8 cellular contexts compared by ENCODE assay signal in genomic region chr1:36411674-36412648, GRCh38. TPM values are rescaled to one million over a fixed set of nuclear protein-coding genes. Genes with fewer than 3 reads are reported as not detected.
DNase-seq lines count a peak whose midpoint lies in the region; ATAC-seq, FAIRE-seq and TF ChIP-seq lines count a peak whose summit lies in the region.

No MANE protein-coding gene starts in this region.

- peak overlapping the region; percentile 35 for H2AFZ ChIP-seq in keratinocyte (ENCODE audit: control insufficient read depth, low read length)

- CTCF ChIA-PET in Caco-2 (lab: Charles Lee), result no interaction called here
- CTCF ChIA-PET in activated CD4-positive, alpha-beta memory T cell treated with anti-CD3 and anti-CD28 coated beads for 36 hours (lab: Charles Lee), result interaction anchor here (0.6 to 2.8 kb wide), 11 partner anchors 10 to 263 kb away, joined by 3 to 18 read pairs (median 3); partner anchors contain the start of genes OSCP1 and TRAPPC3

- POLR2A ChIA-PET in Caco-2 (lab: Charles Lee), result no interaction called here
- POLR2A ChIA-PET in activated CD4-positive, alpha-beta memory T cell treated with anti-CD3 and anti-CD28 coated beads for 36 hours (lab: Charles Lee), result interaction anchor here (0.7 to 2.1 kb wide), 3 partner anchors 14 to 82 kb away, joined by 3 to 5 read pairs (median 4); partner anchors contain the start of gene LSM10

- H3K4me1 Mint-ChIP-seq in Caco-2 (ENCODE audit: low read depth, unreplicated experiment), result no peaks in the 10 kb centered on the region
- peaks cover 16% of the 10 kb centered on the region for H3K4me1 Mint-ChIP-seq in activated CD4-positive, alpha-beta memory T cell treated with anti-CD3 and anti-CD28 coated beads for 36 hours (ENCODE audit: low read depth)

- H3K9me1 ChIP-seq in keratinocyte (ENCODE audit: control insufficient read depth, extremely low read depth, insufficient read depth, low read length), result no peaks in the 10 kb centered on the region

- no peak overlapping the region for H3K4me3 Mint-ChIP-seq in Caco-2 (ENCODE audit: unreplicated experiment)
- H3K4me3 Mint-ChIP-seq in activated CD4-positive, alpha-beta memory T cell treated with anti-CD3 and anti-CD28 coated beads for 36 hours, result peak overlapping the region; percentile 38

- no peak overlapping the region for H3K27ac ChIP-seq in keratinocyte (ENCODE audit: control insufficient read depth, insufficient read depth, low read length)

- H3K4me3 ChIP-seq in Caco-2 (ENCODE audit: low read depth, low read length) (no peak overlapping the region), keratinocyte (ENCODE audit: control insufficient read depth in 2 of 3, extremely low read depth in 1 of 3, insufficient read depth in 2 of 3, low read depth in 1 of 3, low read length in 3 of 3) (no peak overlapping the region)

- H3K27ac Mint-ChIP-seq in Caco-2 (ENCODE audit: unreplicated experiment), result no peak overlapping the region
- peak overlapping the region; percentile 65 for H3K27ac Mint-ChIP-seq in activated CD4-positive, alpha-beta memory T cell treated with anti-CD3 and anti-CD28 coated beads for 36 hours

- BruUV-seq in Caco-2 (replicated peaks; lab: Mats Ljungman, UMichigan), result no TSS peak

- DNase-seq in Caco-2 (peak; percentile 6 to 38), NCI-H1436 (lab: John Stamatoyannopoulos, UW) (peak; percentile 52), keratinocyte (ENCODE audit: low read depth, low spot score) (no peak), NCI-H2081 treated with DMSO at 0.1 percent for 48 hours (lab: John Stamatoyannopoulos, UW) (no peak)
- DNase-seq in activated CD4-positive, alpha-beta memory T cell treated with anti-CD3 and anti-CD28 coated beads for 36 hours, result peak; percentile 81

- H3K36me3 ChIP-seq in Caco-2 (ENCODE audit: control insufficient read depth, insufficient read depth, low read length) (no peaks in the 10 kb centered on the region), keratinocyte (ENCODE audit: control insufficient read depth in 2 of 2, extremely low read depth in 1 of 2, insufficient read depth in 2 of 2, low read length in 2 of 2) (no peaks in the 10 kb centered on the region)

- FAIRE-seq in keratinocyte (lab: Jason Lieb, UNC), result no peak

- H3K9ac ChIP-seq in keratinocyte (ENCODE audit: control insufficient read depth, extremely low read depth, insufficient read depth, low read length), result no peak overlapping the region

- H3K27me3 ChIP-seq in Caco-2 (replicated peaks; ENCODE audit: control insufficient read depth, insufficient read depth, low read length) (no peaks in the 10 kb centered on the region), keratinocyte (ENCODE audit: control insufficient read depth, extremely low read depth, insufficient read depth, low read length) (no peaks in the 10 kb centered on the region)

- H3K9me3 Mint-ChIP-seq in Caco-2 (ENCODE audit: unreplicated experiment), result peaks cover 17% of the 10 kb centered on the region
- no peaks in the 10 kb centered on the region for H3K9me3 Mint-ChIP-seq in activated CD4-positive, alpha-beta memory T cell treated with anti-CD3 and anti-CD28 coated beads for 36 hours

- no peaks in the 10 kb centered on the region for H3K36me3 Mint-ChIP-seq in Caco-2 (ENCODE audit: insufficient read depth, unreplicated experiment)
- no peaks in the 10 kb centered on the region for H3K36me3 Mint-ChIP-seq in activated CD4-positive, alpha-beta memory T cell treated with anti-CD3 and anti-CD28 coated beads for 36 hours

- ATAC-seq in HG02759 (IDR thresholded peaks at IDR 0.05; ENCODE audit: unreplicated experiment), result no peak
- no peak for ATAC-seq in GM21576 (IDR thresholded peaks at IDR 0.05; ENCODE audit: unreplicated experiment)
- ATAC-seq in HG03378 (IDR thresholded peaks at IDR 0.05; ENCODE audit: unreplicated experiment), result no peak

- intact Hi-C loops in Caco-2 (cut with micrococcal nuclease; ENCODE audit: unreplicated experiment), result no loop called here
- intact Hi-C loops in activated CD4-positive, alpha-beta memory T cell treated with anti-CD3 and anti-CD28 coated beads for 36 hours (cut with micrococcal nuclease), result loop anchor here (1.0 kb wide), 2 partner anchors 15 to 26 kb away; partner anchors contain the start of gene LSM10

- H3K9me3 ChIP-seq in Caco-2 (no peaks in the 10 kb centered on the region), keratinocyte (ENCODE audit: control insufficient read depth, low read depth, low read length) (no peaks in the 10 kb centered on the region)

- no peaks in the 10 kb centered on the region for H3K27me3 Mint-ChIP-seq in Caco-2 (ENCODE audit: insufficient read depth, unreplicated experiment)
- H3K27me3 Mint-ChIP-seq in activated CD4-positive, alpha-beta memory T cell treated with anti-CD3 and anti-CD28 coated beads for 36 hours, result no peaks in the 10 kb centered on the region

- no peaks in the 10 kb centered on the region for H3K79me2 ChIP-seq in keratinocyte (ENCODE audit: control insufficient read depth, insufficient read depth, low read length)

- TF ChIP-seq CTCF in Caco-2 (IDR thresholded peaks at IDR 0.05; ENCODE audit: insufficient read depth in 1 of 2, low read depth in 1 of 2, low read length in 1 of 2, severe bottlenecking in 1 of 2, unreplicated experiment in 1 of 2) (no peak), keratinocyte (optimal IDR thresholded peaks at IDR 0.05 in 1 of 3, IDR thresholded peaks at IDR 0.05 in 1 of 3, conservative IDR thresholded peaks at IDR 0.05 in 1 of 3; ENCODE audit: extremely low read depth in 1 of 3, insufficient read depth in 2 of 3, low read length in 3 of 3) (peak in 1 of 3 experiments; percentile 4)

- no peaks in the 10 kb centered on the region for H4K20me1 ChIP-seq in keratinocyte (ENCODE audit: control insufficient read depth, extremely low read depth, insufficient read depth, low read length)

- dilution Hi-C loops in keratinocyte (cut with MboI; ENCODE audit: extremely low pct_ligation_motif_present, low sequenced_read_pairs), result no loop called here

- H3K4me1 ChIP-seq in Caco-2 (no peaks in the 10 kb centered on the region), keratinocyte (ENCODE audit: control insufficient read depth, extremely low read depth, insufficient read depth, low read length) (no peaks in the 10 kb centered on the region)

- H3K4me2 ChIP-seq in keratinocyte (ENCODE audit: control insufficient read depth, extremely low read depth, insufficient read depth, low read depth, low read length), result no peak overlapping the region

RNA-seq across cellular contexts. Expression of gene LSM10, which starts 14.3 kb away (rescaled TPM):
- 19.6 and 20.7 TPM in 2 replicates for total RNA-seq in Caco-2 (2022)
- 10 to 100 TPM; 46.0 to 47.0 TPM for total RNA-seq in activated CD4-positive, alpha-beta memory T cell treated with anti-CD3 and anti-CD28 coated beads for 36 hours
- polyA plus RNA-seq in keratinocyte, result 41.3 to 67.8 TPM (median 45.3 TPM) in 3 replicates
- 12.7 TPM for polyA plus RNA-seq in keratinocyte (2011; ENCODE audit: low read depth)
- 43.5 and 55.1 TPM in 2 replicates for polyA plus RNA-seq in keratinocyte (2011; cell fraction: cytosol; rRNA removed)
- 15.1 and 19.6 TPM in 2 replicates for polyA plus RNA-seq in keratinocyte (2011; cell fraction: nucleus; rRNA removed)
- 28.2 and 48.4 TPM in 2 replicates for polyA plus RNA-seq in keratinocyte (2012; ENCODE audit: low replicate concordance)
- 29.0 to 51.7 TPM (median 34.5 TPM) in 3 replicates for polyA minus RNA-seq in keratinocyte
- 41.6 TPM for polyA minus RNA-seq in keratinocyte (2011; cell fraction: cytosol; rRNA and poly(A)+ RNA removed)
- 6.8 and 8.8 TPM in 2 replicates for polyA minus RNA-seq in keratinocyte (2011; cell fraction: nucleus; rRNA and poly(A)+ RNA removed)

RNA-seq across cellular contexts. Expression of gene STK40, which starts 26.2 kb away (rescaled TPM):
- total RNA-seq in Caco-2 (2022), result 26.7 and 29.7 TPM in 2 replicates
- 10 to 100 TPM; 57.3 to 57.4 TPM for total RNA-seq in activated CD4-positive, alpha-beta memory T cell treated with anti-CD3 and anti-CD28 coated beads for 36 hours
- 8.5 to 10.4 TPM (median 10.3 TPM) in 3 replicates for polyA plus RNA-seq in keratinocyte
- 14.7 TPM for polyA plus RNA-seq in keratinocyte (2011; ENCODE audit: low read depth)
- 6.1 and 7.0 TPM in 2 replicates for polyA plus RNA-seq in keratinocyte (2011; cell fraction: cytosol; rRNA removed)
- polyA plus RNA-seq in keratinocyte (2011; cell fraction: nucleus; rRNA removed), result 19.3 and 23.3 TPM in 2 replicates
- polyA plus RNA-seq in keratinocyte (2012; ENCODE audit: low replicate concordance), result 9.8 and 17.6 TPM in 2 replicates
- polyA minus RNA-seq in keratinocyte, result 14.0 to 28.2 TPM (median 16.3 TPM) in 3 replicates
- polyA minus RNA-seq in keratinocyte (2011; cell fraction: cytosol; rRNA and poly(A)+ RNA removed), result 6.3 TPM
- polyA minus RNA-seq in keratinocyte (2011; cell fraction: nucleus; rRNA and poly(A)+ RNA removed), result 7.2 and 8.5 TPM in 2 replicates

RNA-seq across cellular contexts. Expression of gene OSCP1, which starts 38.3 kb away (rescaled TPM):
- total RNA-seq in Caco-2 (2022), result 0.51 and 0.91 TPM in 2 replicates
- total RNA-seq in activated CD4-positive, alpha-beta memory T cell treated with anti-CD3 and anti-CD28 coated beads for 36 hours, result 1 to 10 TPM; 1.8 to 2.7 TPM
- polyA plus RNA-seq in keratinocyte, result 7.1 to 12.5 TPM (median 9.5 TPM) in 3 replicates
- polyA plus RNA-seq in keratinocyte (2011; ENCODE audit: low read depth), result 6.0 TPM
- 5.4 and 7.7 TPM in 2 replicates for polyA plus RNA-seq in keratinocyte (2011; cell fraction: cytosol; rRNA removed)
- 7.7 and 8.5 TPM in 2 replicates for polyA plus RNA-seq in keratinocyte (2011; cell fraction: nucleus; rRNA removed)
- 6.5 and 7.2 TPM in 2 replicates for polyA plus RNA-seq in keratinocyte (2012; ENCODE audit: low replicate concordance)
- polyA minus RNA-seq in keratinocyte, result 6.1 to 13.7 TPM (median 10.1 TPM) in 3 replicates
- 6.7 TPM for polyA minus RNA-seq in keratinocyte (2011; cell fraction: cytosol; rRNA and poly(A)+ RNA removed)
- polyA minus RNA-seq in keratinocyte (2011; cell fraction: nucleus; rRNA and poly(A)+ RNA removed), result 2.4 and 7.1 TPM in 2 replicates

RNA-seq across cellular contexts. Expression of gene MRPS15, which starts 52.2 kb away (rescaled TPM):
- 70.2 and 77.0 TPM in 2 replicates for total RNA-seq in Caco-2 (2022)
- 100 to 1,000 TPM; 113 to 115 TPM for total RNA-seq in activated CD4-positive, alpha-beta memory T cell treated with anti-CD3 and anti-CD28 coated beads for 36 hours
- 74.2 to 133 TPM (median 130 TPM) in 3 replicates for polyA plus RNA-seq in keratinocyte
- polyA plus RNA-seq in keratinocyte (2011; ENCODE audit: low read depth), result 98.8 TPM
- 127 and 178 TPM in 2 replicates for polyA plus RNA-seq in keratinocyte (2011; cell fraction: cytosol; rRNA removed)
- polyA plus RNA-seq in keratinocyte (2011; cell fraction: nucleus; rRNA removed), result 46.1 and 50.4 TPM in 2 replicates
- polyA plus RNA-seq in keratinocyte (2012; ENCODE audit: low replicate concordance), result 60.5 and 118 TPM in 2 replicates
- 11.5 to 46.4 TPM (median 28.0 TPM) in 3 replicates for polyA minus RNA-seq in keratinocyte
- polyA minus RNA-seq in keratinocyte (2011; cell fraction: cytosol; rRNA and poly(A)+ RNA removed), result 35.3 TPM
- 8.8 and 10.9 TPM in 2 replicates for polyA minus RNA-seq in keratinocyte (2011; cell fraction: nucleus; rRNA and poly(A)+ RNA removed)

Comparison
In these comparisons a context has a peak if more than half of its experiments do, and no peak if none do; other contexts are left out.
1. DNase-seq: peak in Caco-2 (2 of 2), NCI-H1436 (single experiment) and activated CD4-positive, alpha-beta memory T cell treated with anti-CD3 and anti-CD28 coated beads for 36 hours (single experiment); none in keratinocyte (single experiment) and NCI-H2081 treated with DMSO at 0.1 percent for 48 hours (single experiment).